8 cellular contexts compared by ENCODE assay signal in the genomic region with DNA sequence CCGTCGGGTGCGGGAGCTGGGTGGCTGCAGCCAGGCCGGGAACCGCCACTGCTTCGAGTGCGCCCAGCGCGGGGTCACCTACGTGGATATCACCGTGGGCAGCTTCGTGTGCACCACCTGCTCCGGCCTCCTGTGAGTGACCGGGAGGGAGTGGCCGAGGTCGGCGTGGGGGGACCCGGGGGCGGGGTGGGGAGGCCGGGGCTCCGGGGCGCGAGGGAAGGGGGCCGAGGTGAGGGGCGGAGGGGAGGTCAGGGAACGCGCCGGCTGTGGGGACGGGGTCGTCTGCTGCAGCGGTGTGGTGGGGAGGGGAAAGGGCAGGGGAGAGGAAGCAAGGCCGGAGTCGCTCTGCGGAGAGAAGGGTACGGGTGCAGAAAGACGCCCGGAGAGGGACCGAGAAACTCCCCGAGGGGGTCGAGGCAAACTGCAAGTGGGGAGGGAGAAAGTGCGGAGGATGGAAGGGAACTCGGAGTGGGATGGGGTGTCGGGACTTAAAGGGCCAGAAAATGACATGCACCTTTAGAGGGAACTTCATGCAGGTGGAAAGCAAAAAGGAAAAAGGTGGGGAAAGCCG. TPM values are rescaled to one million over a fixed set of nuclear protein-coding genes. Genes with fewer than 3 reads are reported as not detected.
DNase-seq lines count a peak whose midpoint lies in the region; ATAC-seq and TF ChIP-seq lines count a peak whose summit lies in the region.

No MANE protein-coding gene starts in this region.

- TF ChIP-seq CTCF in fibroblast of villous mesenchyme (IDR thresholded peaks at IDR 0.05; ENCODE audit: insufficient read depth, low read depth, low read length) (no peak), sigmoid colon (IDR thresholded peaks at IDR 0.05) (no peak)

- DNase-seq in H7: peak; percentile 79
- DNase-seq in SW480 (ENCODE audit: low spot score): peak; percentile 51
- DNase-seq in fibroblast of villous mesenchyme (ENCODE audit: low read depth): no peak
- no peak for DNase-seq in sigmoid colon
- no peak for DNase-seq in cerebellar cortex (ENCODE audit: low spot score)
- DNase-seq in NCI-H2171 treated with DMSO at 0.1 percent for 48 hours (lab: John Stamatoyannopoulos, UW): no peak
- DNase-seq in OCI-M2 (lab: John Stamatoyannopoulos, UW; ENCODE audit: unreplicated experiment): no peak

- H3K4me1 ChIP-seq in sigmoid colon: peaks cover 0 to 34% (median 31%) of the 10 kb centered on the region in 4 donors

- no peak for ATAC-seq in HG03196 (IDR thresholded peaks at IDR 0.05; ENCODE audit: unreplicated experiment)

- no peaks in the 10 kb centered on the region for H3K9me3 ChIP-seq in sigmoid colon

- H3K4me3 ChIP-seq in H7 (ENCODE audit: insufficient read depth, low read depth, low read length) (peak overlapping the region; percentile 75), fibroblast of villous mesenchyme (ENCODE audit: low read depth, low read length) (peak overlapping the region; percentile 75), sigmoid colon (peak overlapping the region; percentile 63 to 91 (median 80))

- no peak for TF ChIP-seq EP300 in sigmoid colon (IDR thresholded peaks at IDR 0.05)

- H3K27ac ChIP-seq in sigmoid colon: peak overlapping the region; percentile 78 to 89 (median 83)

- intact Hi-C loops in sigmoid colon (cut with DNase I): loop anchor here (2.0 kb wide), 1 partner anchor 61 kb away; the partner anchor contains the start of gene TSC22D4

- WGBS in sigmoid colon, 2 donors: 0 to 1% methylated on average over 44 of the region's 44 CpGs

- peaks cover 13% of the 10 kb centered on the region for H3K27me3 ChIP-seq in H7 (ENCODE audit: control insufficient read depth, insufficient read depth, low read length)
- no peaks in the 10 kb centered on the region for H3K27me3 ChIP-seq in sigmoid colon

- TF ChIP-seq POLR2A in sigmoid colon (IDR thresholded peaks at IDR 0.05): no peak

- H3K36me3 ChIP-seq in H7 (replicated peaks; ENCODE audit: control insufficient read depth, insufficient read depth, low read length) (no peaks in the 10 kb centered on the region), sigmoid colon (no peaks in the 10 kb centered on the region)

RNA-seq across cellular contexts. Expression of gene AGFG2, which starts 0.5 kb away (rescaled TPM):
- 4.9 and 5.6 TPM in 2 replicates for total RNA-seq in H7 (2014; rRNA removed; shearing (Covaris generic))
- 7.7 and 19.0 TPM in 2 replicates for total RNA-seq in fibroblast of villous mesenchyme
- 10 to 100 TPM; 17.5 to 32.7 (median 20.2) TPM for total RNA-seq in sigmoid colon
- polyA plus RNA-seq in sigmoid colon: 10 to 100 TPM; 28.8 to 33.0 (median 30.7) TPM

RNA-seq across cellular contexts. Expression of gene SAP25, which starts 34.2 kb away (rescaled TPM):
- total RNA-seq in H7 (2014; rRNA removed; shearing (Covaris generic)): 1.3 and 2.4 TPM in 2 replicates
- total RNA-seq in fibroblast of villous mesenchyme (0.32 TPM in 1 of 2 replicates, not detected in the other), sigmoid colon (1 to 10 TPM in 2 of 4 donors, under 1 TPM in 1, not detected in 1; 0.71 to 2.5 (median 1.9) TPM)
- polyA plus RNA-seq in sigmoid colon: 1 to 10 TPM in 1 of 3 donors, not detected in 2; 7.2 TPM

RNA-seq across cellular contexts. Expression of gene LRCH4, which starts 46.4 kb away (rescaled TPM):
- 24.2 and 25.1 TPM in 2 replicates for total RNA-seq in H7 (2014; rRNA removed; shearing (Covaris generic))
- total RNA-seq in fibroblast of villous mesenchyme (22.5 and 31.9 TPM in 2 replicates), sigmoid colon (10 to 100 TPM; 28.9 to 74.5 (median 42.9) TPM)
- 10 to 100 TPM; 28.2 to 92.3 (median 40.7) TPM for polyA plus RNA-seq in sigmoid colon

RNA-seq across cellular contexts. Expression of gene FBXO24, which starts 46.6 kb away (rescaled TPM):
- 0.94 and 1.7 TPM in 2 replicates for total RNA-seq in H7 (2014; rRNA removed; shearing (Covaris generic))
- total RNA-seq in fibroblast of villous mesenchyme: 0.32 and 0.43 TPM in 2 replicates
- total RNA-seq in sigmoid colon: 1 to 10 TPM in 1 of 4 donors, under 1 TPM in 2, not detected in 1; 0.27 to 2.8 (median 0.71) TPM
- polyA plus RNA-seq in sigmoid colon: 1 to 10 TPM in 1 of 3 donors, under 1 TPM in 2; 0.46 to 1.2 (median 0.95) TPM

RNA-seq across cellular contexts. Expression of gene NYAP1, which starts 55.8 kb away (rescaled TPM):
- total RNA-seq in H7 (2014; rRNA removed; shearing (Covaris generic)): 4.0 and 5.5 TPM in 2 replicates
- total RNA-seq in fibroblast of villous mesenchyme: 0.43 and 0.64 TPM in 2 replicates
- 1 to 10 TPM; 1.1 to 1.5 (median 1.4) TPM for total RNA-seq in sigmoid colon
- 1 to 10 TPM in 1 of 3 donors, under 1 TPM in 1, not detected in 1; 0.23 to 1.6 TPM for polyA plus RNA-seq in sigmoid colon

Comparison
In these comparisons a context has a peak if more than half of its experiments do, and no peak if none do; other contexts are left out.
1. DNase-seq: peak in H7 (single experiment) and SW480 (single experiment); none in fibroblast of villous mesenchyme (single experiment), sigmoid colon (single experiment), cerebellar cortex (single experiment), NCI-H2171 treated with DMSO at 0.1 percent for 48 hours (single experiment) and OCI-M2 (single experiment).
2. Peak in every context shown above with its lines, with median percentiles within 50 percentile points of each other: H3K4me3 ChIP-seq.